26 cellular contexts compared by ENCODE assay signal in genomic region chr4:17665852-17666251, GRCh38.
"Had no signal": no experiment of that assay in that cellular context is flagged by ENCODE, and none has a peak within 500 bp of the region (broad histone marks: within the 10 kb centered on the region; RNA-seq: fewer than 3 reads in every experiment).

No MANE protein-coding gene starts in this region.

- H3K4me1 Mint-ChIP-seq: T-cell had no signal

- H3K36me3 ChIP-seq: ascending aorta had no signal

- H3K9me3 Mint-ChIP-seq: activated CD4-positive, alpha-beta memory T cell treated with anti-CD3 and anti-CD28 coated beads for 36 hours; activated CD4-positive, alpha-beta T cell treated with anti-CD3 and anti-CD28 coated beads, Interleukin-2, amount 10 ng/mL, durations not matched to agents 7 days and 5 days; activated naive CD8-positive, alpha-beta T cell treated with anti-CD3 and anti-CD28 coated beads, Interleukin-2, amount 50 U/mL, for 24 hours; activated T-cell treated with anti-CD3 and anti-CD28 coated beads, Interleukin-2, amount 50 U/mL, for 4 hours had no signal

- H3K9me3 ChIP-seq: ascending aorta, body of pancreas had no signal

- H3K27ac ChIP-seq: ascending aorta, SK-N-MC, VCaP had no signal

- H3K4me3 Mint-ChIP-seq: activated CD4-positive, alpha-beta memory T cell treated with anti-CD3 and anti-CD28 coated beads for 36 hours; activated CD4-positive, alpha-beta T cell treated with anti-CD3 and anti-CD28 coated beads, Interleukin-2, amount 10 ng/mL, durations not matched to agents 7 days and 5 days; activated naive CD8-positive, alpha-beta T cell treated with anti-CD3 and anti-CD28 coated beads, Interleukin-2, amount 50 U/mL, for 24 hours; activated T-cell treated with anti-CD3 and anti-CD28 coated beads, Interleukin-2, amount 50 U/mL, for 4 hours; T-cell had no signal

- H3K4me3 ChIP-seq: ascending aorta, body of pancreas, SK-N-MC had no signal

- H3K36me3 Mint-ChIP-seq: activated CD4-positive, alpha-beta memory T cell treated with anti-CD3 and anti-CD28 coated beads for 36 hours; T-cell had no signal

- H3K27me3 ChIP-seq: ascending aorta, body of pancreas had no signal

- H3K27ac Mint-ChIP-seq: activated CD4-positive, alpha-beta memory T cell treated with anti-CD3 and anti-CD28 coated beads for 36 hours; activated CD4-positive, alpha-beta T cell treated with anti-CD3 and anti-CD28 coated beads, Interleukin-2, amount 10 ng/mL, durations not matched to agents 7 days and 5 days; activated naive CD4-positive, alpha-beta T cell treated with anti-CD3 and anti-CD28 coated beads, Interleukin-2, amount 50 U/mL, for 72 hours; activated naive CD8-positive, alpha-beta T cell treated with anti-CD3 and anti-CD28 coated beads, Interleukin-2, amount 50 U/mL, for 24 hours; T-cell had no signal

- ATAC-seq: activated naive CD4-positive, alpha-beta T cell treated with anti-CD3 and anti-CD28 coated beads, Interleukin-2, amount 50 U/mL, for 72 hours; activated naive CD8-positive, alpha-beta T cell treated with anti-CD3 and anti-CD28 coated beads, Interleukin-2, amount 50 U/mL, for 24 hours; activated T-cell treated with anti-CD3 and anti-CD28 coated beads, Interleukin-2, amount 50 U/mL, for 4 hours; body of pancreas; Right ventricle myocardium inferior; T-cell had no signal

- DNase-seq: activated CD4-positive, alpha-beta memory T cell treated with anti-CD3 and anti-CD28 coated beads for 36 hours; activated CD4-positive, alpha-beta T cell treated with anti-CD3 and anti-CD28 coated beads, Interleukin-2, amount 10 ng/mL, durations not matched to agents 7 days and 5 days; activated CD4-positive, CD25-positive, alpha-beta regulatory T cell; activated CD8-positive, alpha-beta memory T cell treated with anti-CD3 and anti-CD28 coated beads for 24 hours; activated effector memory CD4-positive, alpha-beta T cell treated with anti-CD3 and anti-CD28 coated beads, Interleukin-2, amount 50 U/mL, for 16 hours; activated naive CD4-positive, alpha-beta T cell treated with Interleukin-2 at 50 U/mL for 16 hours; activated naive CD8-positive, alpha-beta T cell treated with anti-CD3 and anti-CD28 coated beads, Interleukin-2, amount 50 U/mL, for 24 hours; activated T-cell treated with anti-CD3 and anti-CD28 coated beads, Interleukin-2, amount 50 U/mL, for 4 hours; amniotic stem cell; body of pancreas; central memory CD4-positive, alpha-beta T cell; NCI-H1092; NCI-H1417; NCI-H1694; NCI-H2029 treated with DMSO at 0.1 percent for 48 hours; NCI-H345; NCI-H510A; NCI-H526 treated with DMSO at 0.1 percent for 48 hours; T-cell; T-helper 2 cell; T1000 had no signal

- H3K4me1 ChIP-seq: ascending aorta had no signal
